ENCODE assay signal across 23 cellular contexts in the genomic region with DNA sequence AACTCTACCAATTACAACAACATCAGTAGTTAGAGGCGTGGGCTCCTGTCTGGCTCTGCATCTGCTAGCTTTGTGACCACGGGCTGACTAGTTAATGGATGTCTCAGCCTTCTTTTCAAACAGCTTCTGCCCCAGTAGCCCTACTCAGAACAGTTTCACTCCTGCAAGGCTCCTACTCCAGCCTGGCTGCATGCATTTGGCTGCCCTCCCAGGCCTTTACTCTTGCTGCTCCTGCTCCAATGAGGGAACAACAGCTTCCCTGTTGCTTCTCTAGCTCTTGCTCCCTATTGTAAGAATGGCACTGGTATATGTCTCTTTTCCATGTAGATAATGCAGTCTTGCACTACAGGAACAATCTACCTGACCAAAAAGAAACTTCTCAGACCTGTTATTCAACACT.
DNase-seq lines count a peak whose midpoint lies in the region; TF ChIP-seq lines count a peak whose summit lies in the region.
"Had no signal": no experiment of that assay in that cellular context is flagged by ENCODE, and none has a peak within 500 bp of the region (broad histone marks: within the 10 kb centered on the region; RNA-seq: fewer than 3 reads in every experiment).

No MANE protein-coding gene starts in this region.

- H3K27me3 ChIP-seq in KMS-11 (ENCODE audit: insufficient read depth, low read depth) (no peaks in the 10 kb centered on the region), prostate gland (replicated peaks; ENCODE audit: insufficient read depth) (no peaks in the 10 kb centered on the region)
- H3K27me3 ChIP-seq: SJCRH30 had no signal

- H3K4me1 ChIP-seq in KMS-11 (ENCODE audit: low read depth, poor library complexity, severe bottlenecking) (peaks cover 22% of the 10 kb centered on the region), prostate gland (replicated peaks) (no peaks in the 10 kb centered on the region)
- H3K4me1 ChIP-seq: A549, Caco-2, SJCRH30 had no signal

- DNase-seq in cerebellar cortex (ENCODE audit: low spot score) (peak; percentile 5), inferior parietal cortex (ENCODE audit: extremely low spot score) (peak; percentile 2), substantia nigra (lab: John Stamatoyannopoulos, UW) (peak in 27 of 49 donors; percentile 1 to 34 (median 10)), prostate gland (ENCODE audit: low spot score) (no peak), ureter (ENCODE audit: low spot score) (no peak), GM19238 (ENCODE audit: insufficient read length, low spot score) (no peak)
- DNase-seq: Caco-2; CD8-positive, alpha-beta T cell; EL; GF-D8; H7; Kasumi-1; NCI-H1105; NCI-H1436 treated with DMSO at 0.1 percent for 48 hours; NCI-H187 treated with DMSO at 0.1 percent for 48 hours; NCI-H2107; NCI-H524; NCI-H748 treated with DMSO at 0.1 percent for 48 hours; PC-9 had no signal

- H4K20me1 ChIP-seq in KMS-11 (ENCODE audit: insufficient read depth), result no peaks in the 10 kb centered on the region

- H3K9ac ChIP-seq in KMS-11, result no peak overlapping the region

- peak overlapping the region; percentile 20 for H2AFZ ChIP-seq in KMS-11 (ENCODE audit: low read depth)
- H2AFZ ChIP-seq: PC-9 had no signal

- H3K36me3 ChIP-seq in KMS-11 (ENCODE audit: insufficient read depth) (no peaks in the 10 kb centered on the region), prostate gland (no peaks in the 10 kb centered on the region)
- H3K36me3 ChIP-seq: SJCRH30 had no signal

- no peaks in the 10 kb centered on the region for H3K9me3 ChIP-seq in prostate gland
- H3K9me3 ChIP-seq: A549, Caco-2, SJCRH30 had no signal

- H3K4me3 ChIP-seq in KMS-11 (IDR thresholded peaks at IDR 0.05; ENCODE audit: insufficient read depth, low read depth, low read length) (no peak overlapping the region), prostate gland (no peak overlapping the region)
- H3K4me3 ChIP-seq: A549, PC-9, SJCRH30 had no signal

- H3K79me2 ChIP-seq in KMS-11 (ENCODE audit: insufficient read depth, low read depth), result no peaks in the 10 kb centered on the region

- no peak for TF ChIP-seq CTCF in KMS-11 (conservative IDR thresholded peaks at IDR 0.05; ENCODE audit: low read depth, low read length)
- no peak for TF ChIP-seq CTCF in prostate gland (IDR thresholded peaks at IDR 0.05)

- WGBS in prostate gland, result 66% methylated on average over 2 of the region's 2 CpGs

- intact Hi-C loops in prostate gland (cut with DNase I), result no loop called here

- no peak overlapping the region for H3K27ac ChIP-seq in KMS-11
- H3K27ac ChIP-seq in substantia nigra (ENCODE audit: low read depth, low read length, poor library complexity, severe bottlenecking), result no peak overlapping the region
- H3K27ac ChIP-seq in prostate gland, result no peak overlapping the region
- H3K27ac ChIP-seq: A549, C4-2B, PC-9, SJCRH30 had no signal

- peak overlapping the region; percentile 39; the same call in 1 of the 2 replicates for H3K4me2 ChIP-seq in KMS-11
- H3K4me2 ChIP-seq: A549, PC-9 had no signal

- no peak for TF ChIP-seq POLR2A in prostate gland (IDR thresholded peaks at IDR 0.05)

Comparison
In these comparisons a context has a peak if more than half of its experiments do, and no peak if none do; other contexts are left out.
1. DNase-seq: peak in cerebellar cortex (single experiment), inferior parietal cortex (single experiment) and substantia nigra (27 of 49); none in prostate gland (single experiment), ureter (single experiment) and GM19238 (single experiment).